ENCODE assay signal across 20 cellular contexts in the genomic region with DNA sequence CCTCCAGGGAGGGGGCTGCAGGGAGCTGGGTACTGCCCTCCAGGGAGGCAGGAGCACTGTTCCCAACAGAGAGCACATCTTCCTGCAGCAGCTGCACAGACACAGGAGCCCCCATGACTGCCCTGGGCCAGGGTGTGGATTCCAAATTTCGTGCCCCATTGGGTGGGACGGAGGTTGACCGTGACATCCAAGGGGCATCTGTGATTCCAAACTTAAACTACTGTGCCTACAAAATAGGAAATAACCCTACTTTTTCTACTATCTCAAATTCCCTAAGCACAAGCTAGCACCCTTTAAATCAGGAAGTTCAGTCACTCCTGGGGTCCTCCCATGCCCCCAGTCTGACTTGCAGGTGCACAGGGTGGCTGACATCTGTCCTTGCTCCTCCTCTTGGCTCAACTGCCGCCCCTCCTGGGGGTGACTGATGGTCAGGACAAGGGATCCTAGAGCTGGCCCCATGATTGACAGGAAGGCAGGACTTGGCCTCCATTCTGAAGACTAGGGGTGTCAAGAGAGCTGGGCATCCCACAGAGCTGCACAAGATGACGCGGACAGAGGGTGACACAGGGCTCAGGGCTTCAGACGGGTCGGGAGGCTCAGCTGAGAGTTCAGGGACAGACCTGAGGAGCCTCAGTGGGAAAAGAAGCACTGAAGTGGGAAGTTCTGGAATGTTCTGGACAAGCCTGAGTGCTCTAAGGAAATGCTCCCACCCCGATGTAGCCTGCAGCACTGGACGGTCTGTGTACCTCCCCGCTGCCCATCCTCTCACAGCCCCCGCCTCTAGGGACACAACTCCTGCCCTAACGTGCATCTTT. TPM values are rescaled to one million over a fixed set of nuclear protein-coding genes. Genes with fewer than 3 reads are reported as not detected.
DNase-seq lines count a peak whose midpoint lies in the region; ATAC-seq, FAIRE-seq and TF ChIP-seq lines count a peak whose summit lies in the region.
"Had no signal": no experiment of that assay in that cellular context is flagged by ENCODE, and none has a peak within 500 bp of the region (broad histone marks: within the 10 kb centered on the region; RNA-seq: fewer than 3 reads in every experiment).

No MANE protein-coding gene starts in this region.

- CTCF ChIA-PET in OCI-LY7 (lab: Charles Lee; ENCODE audit: unreplicated experiment) (no interaction called here), WTC11 (lab: Charles Lee) (interaction anchor here (0.8 to 5.8 kb wide), 20 partner anchors 10 to 252 kb away, joined by 3 to 69 read pairs (median 6); partner anchors contain the start of gene CEACAM7)

- H3K9me2 ChIP-seq in OCI-LY7 (ENCODE audit: insufficient read depth, low read length): no peaks in the 10 kb centered on the region

- no peak overlapping the region for H3K27ac ChIP-seq in coronary artery
- peak overlapping the region in 3 of 4 donors; percentile 22 to 87 (median 78) for H3K27ac ChIP-seq in pancreas
- H3K27ac ChIP-seq in OCI-LY7 (ENCODE audit: low read depth, low read length, poor library complexity, severe bottlenecking): no peak overlapping the region

- H3K4me1 ChIP-seq in pancreas (peaks cover 0 to 14% (median 4%) of the 10 kb centered on the region in 3 donors), OCI-LY7 (ENCODE audit: insufficient read depth, low read length, poor library complexity, severe bottlenecking) (no peaks in the 10 kb centered on the region)

- intact Hi-C loops in natural killer cell (cut with micrococcal nuclease): no loop called here
- intact Hi-C loops in pancreas (cut with DNase I): no loop called here
- intact Hi-C loops in OCI-LY7 (cut with micrococcal nuclease; ENCODE audit: unreplicated experiment): no loop called here

- no peaks in the 10 kb centered on the region for H4K20me1 ChIP-seq in OCI-LY7 (ENCODE audit: insufficient read depth, low read length)

- H3K27me3 Mint-ChIP-seq in natural killer cell (ENCODE audit: low read depth in 2 of 2) (peaks cover 12 to 22% of the 10 kb centered on the region in 2 donors), WTC11 (ENCODE audit: low read depth) (peaks cover 10% of the 10 kb centered on the region)
- peaks cover 2 to 20% of the 10 kb centered on the region in 2 donors for H3K27me3 Mint-ChIP-seq in natural killer cell treated with Interleukin-12 subunit alpha and Interleukin-12 subunit beta and Interleukin-15 and Interleukin-18, amount 100 ng/mL, for 72 hours

- POLR2A ChIA-PET in OCI-LY7 (lab: Charles Lee) (no interaction called here), WTC11 (lab: Charles Lee) (no interaction called here)

- H3K79me2 ChIP-seq in OCI-LY7 (ENCODE audit: insufficient read depth, low read depth, low read length): no peaks in the 10 kb centered on the region

- H3K4me3 Mint-ChIP-seq in natural killer cell: no peak overlapping the region
- no peak overlapping the region for H3K4me3 Mint-ChIP-seq in natural killer cell treated with Interleukin-12 subunit alpha and Interleukin-12 subunit beta and Interleukin-15 and Interleukin-18, amount 100 ng/mL, for 72 hours
- H3K4me3 Mint-ChIP-seq in WTC11: no peak overlapping the region
- H3K4me3 Mint-ChIP-seq: CD4-positive, CD25-positive, alpha-beta regulatory T cell had no signal

- WGBS in pancreas, 2 donors: 50 to 76% methylated on average over 13 of the region's 13 CpGs

- TF ChIP-seq CTCF in natural killer cell (IDR thresholded peaks at IDR 0.05) (no peak), coronary artery (IDR thresholded peaks at IDR 0.05) (no peak), pancreas (IDR thresholded peaks at IDR 0.05) (no peak), OCI-LY7 (conservative IDR thresholded peaks at IDR 0.05; ENCODE audit: low read length) (no peak), WTC11 (IDR thresholded peaks at IDR 0.05) (no peak)

- H2AFZ ChIP-seq in OCI-LY7 (ENCODE audit: low read length): no peak overlapping the region

- H3K36me3 ChIP-seq in pancreas (no peaks in the 10 kb centered on the region), OCI-LY7 (ENCODE audit: insufficient read depth, low read length) (no peaks in the 10 kb centered on the region)

- H3K4me3 ChIP-seq in coronary artery (no peak overlapping the region), pancreas (no peak overlapping the region), OCI-LY7 (ENCODE audit: low read depth, low read length, poor library complexity, severe bottlenecking) (no peak overlapping the region)
- H3K4me3 ChIP-seq: GM12878 had no signal

- H3K27ac Mint-ChIP-seq in natural killer cell: no peak overlapping the region
- no peak overlapping the region for H3K27ac Mint-ChIP-seq in natural killer cell treated with Interleukin-12 subunit alpha and Interleukin-12 subunit beta and Interleukin-15 and Interleukin-18, amount 100 ng/mL, for 72 hours
- H3K27ac Mint-ChIP-seq in WTC11: no peak overlapping the region
- H3K27ac Mint-ChIP-seq: CD4-positive, CD25-positive, alpha-beta regulatory T cell had no signal

- no peak overlapping the region for H3K4me2 ChIP-seq in OCI-LY7 (ENCODE audit: low read length)

- no peaks in the 10 kb centered on the region for H3K9me3 Mint-ChIP-seq in natural killer cell
- no peaks in the 10 kb centered on the region for H3K9me3 Mint-ChIP-seq in natural killer cell treated with Interleukin-12 subunit alpha and Interleukin-12 subunit beta and Interleukin-15 and Interleukin-18, amount 100 ng/mL, for 72 hours
- no peaks in the 10 kb centered on the region for H3K9me3 Mint-ChIP-seq in WTC11
- H3K9me3 Mint-ChIP-seq: CD4-positive, CD25-positive, alpha-beta regulatory T cell had no signal

- no peak for FAIRE-seq in pancreas (lab: Jason Lieb, UNC)
- FAIRE-seq: GM12878 had no signal

- ATAC-seq in natural killer cell (no peak), pancreas (no peak), GM21367 (IDR thresholded peaks at IDR 0.05; ENCODE audit: unreplicated experiment) (no peak), WTC11 (no peak), GM21423 (IDR thresholded peaks at IDR 0.05; ENCODE audit: unreplicated experiment) (no peak)
- ATAC-seq in natural killer cell treated with Interleukin-12 subunit alpha and Interleukin-12 subunit beta and Interleukin-15 and Interleukin-18, amount 100 ng/mL, for 72 hours: no peak
- ATAC-seq: GM12878, HCT116 had no signal

- H3K9me3 ChIP-seq in pancreas: no peaks in the 10 kb centered on the region
- H3K9me3 ChIP-seq in OCI-LY7 (ENCODE audit: low read length): no peaks in the 10 kb centered on the region

- H3K27me3 ChIP-seq in pancreas: no peaks in the 10 kb centered on the region

- no peaks in the 10 kb centered on the region for H3K4me1 Mint-ChIP-seq in natural killer cell
- no peaks in the 10 kb centered on the region for H3K4me1 Mint-ChIP-seq in natural killer cell treated with Interleukin-12 subunit alpha and Interleukin-12 subunit beta and Interleukin-15 and Interleukin-18, amount 100 ng/mL, for 72 hours (ENCODE audit: low read depth in 2 of 2)
- no peaks in the 10 kb centered on the region for H3K4me1 Mint-ChIP-seq in WTC11
- H3K4me1 Mint-ChIP-seq: CD4-positive, CD25-positive, alpha-beta regulatory T cell had no signal

- BruUV-seq in OCI-LY7 (replicated peaks; lab: Mats Ljungman, UMichigan): no TSS peak

- DNase-seq in natural killer cell (peak; percentile 12), coronary artery (ENCODE audit: low spot score) (peak; percentile 33), pancreas (peak in 1 of 6 donors; percentile 20), OCI-LY7 (ENCODE audit: low spot score) (no peak), WTC11 (ENCODE audit: low spot score) (no peak)
- DNase-seq in natural killer cell treated with Interleukin-12 subunit alpha and Interleukin-12 subunit beta and Interleukin-15 and Interleukin-18, amount 100 ng/mL, for 72 hours (ENCODE audit: low spot score): no peak
- DNase-seq: ACHN; CD4-positive, CD25-positive, alpha-beta regulatory T cell; DMS53; MV-4-11; NCI-H1417 treated with DMSO at 0.1 percent for 48 hours; NCI-H2029; NCI-H510A had no signal

- H3K36me3 Mint-ChIP-seq in natural killer cell (no peaks in the 10 kb centered on the region), WTC11 (no peaks in the 10 kb centered on the region)
- no peaks in the 10 kb centered on the region for H3K36me3 Mint-ChIP-seq in natural killer cell treated with Interleukin-12 subunit alpha and Interleukin-12 subunit beta and Interleukin-15 and Interleukin-18, amount 100 ng/mL, for 72 hours
- H3K36me3 Mint-ChIP-seq: CD4-positive, CD25-positive, alpha-beta regulatory T cell had no signal

TF ChIP-seq in WTC11, 78 proteins besides CTCF, POLR2A, EP300 and RAD21 (continues in another document):
- TF ChIP-seq ETV6 (CRISPR knock-in tag; IDR thresholded peaks at IDR 0.05): no peak
- no peak for TF ChIP-seq EMX1 (CRISPR knock-in tag; IDR thresholded peaks at IDR 0.05)
- no peak for TF ChIP-seq HMGA2 (CRISPR knock-in tag; IDR thresholded peaks at IDR 0.05)

RNA-seq across cellular contexts. Expression of gene CEACAM5, which starts 7.8 kb away (rescaled TPM):
- total RNA-seq in natural killer cell (not detected), pancreas (1 to 10 TPM in 1 of 6 donors, under 1 TPM in 2, not detected in 3; 0.12 to 5.8 (median 0.32) TPM), OCI-LY7 (2022) (not detected in 2 replicates), WTC11 (2021) (0.23 to 1.3 TPM (median 0.46 TPM) in 3 replicates)
- not detected for total RNA-seq in natural killer cell treated with Interleukin-12 subunit alpha and Interleukin-12 subunit beta and Interleukin-15 and Interleukin-18, amount 100 ng/mL, for 72 hours
- under 1 TPM; 0.02 to 0.30 TPM for polyA plus RNA-seq in pancreas
- not detected in 2 replicates for total RNA-seq in OCI-LY7 (2014; rRNA removed; shearing (Covaris generic))
- total RNA-seq: CD4-positive, CD25-positive, alpha-beta regulatory T cell; G401; HT1080; RPMI7951 had no signal
- polyA plus RNA-seq: CD4-positive, CD25-positive, alpha-beta regulatory T cell; GM12878 had no signal

RNA-seq across cellular contexts. Expression of gene CEACAM7, which starts 12.5 kb away (rescaled TPM):
- not detected for total RNA-seq in natural killer cell
- not detected for total RNA-seq in natural killer cell treated with Interleukin-12 subunit alpha and Interleukin-12 subunit beta and Interleukin-15 and Interleukin-18, amount 100 ng/mL, for 72 hours
- total RNA-seq in pancreas: 1 to 10 TPM; 1.5 to 6.4 (median 2.6) TPM
- 1 to 10 TPM; 1.2 to 3.8 TPM for polyA plus RNA-seq in pancreas
- total RNA-seq in OCI-LY7 (2014; rRNA removed; shearing (Covaris generic)): not detected in 2 replicates
- not detected in 2 replicates for total RNA-seq in OCI-LY7 (2022)
- 0.15 to 0.21 TPM (median 0.18 TPM) in 3 replicates for total RNA-seq in WTC11 (2021)
- total RNA-seq: CD4-positive, CD25-positive, alpha-beta regulatory T cell; G401; GM12878; HT1080; RPMI7951 had no signal
- polyA plus RNA-seq: CD4-positive, CD25-positive, alpha-beta regulatory T cell; GM12878 had no signal

RNA-seq across cellular contexts. Expression of gene CEACAM6, which starts 54.7 kb away (rescaled TPM):
- total RNA-seq in natural killer cell: not detected
- total RNA-seq in natural killer cell treated with Interleukin-12 subunit alpha and Interleukin-12 subunit beta and Interleukin-15 and Interleukin-18, amount 100 ng/mL, for 72 hours: not detected
- 1 to 10 TPM; 3.6 to 9.0 (median 8.0) TPM for total RNA-seq in pancreas
- polyA plus RNA-seq in pancreas: 1 to 10 TPM in 1 of 2 donors, under 1 TPM in 1; 0.68 to 1.7 TPM
- not detected in 2 replicates for total RNA-seq in OCI-LY7 (2014; rRNA removed; shearing (Covaris generic))
- not detected in 2 replicates for total RNA-seq in OCI-LY7 (2022)
- total RNA-seq in WTC11 (2021): 0.37 to 0.53 TPM (median 0.41 TPM) in 3 replicates
- total RNA-seq: CD4-positive, CD25-positive, alpha-beta regulatory T cell; G401; HT1080; RPMI7951 had no signal
- polyA plus RNA-seq: CD4-positive, CD25-positive, alpha-beta regulatory T cell; GM12878 had no signal

Comparison
In these comparisons a context has a peak if more than half of its experiments do, and no peak if none do; other contexts are left out.
1. DNase-seq: peak in natural killer cell (single experiment) and coronary artery (single experiment); none in natural killer cell treated with Interleukin-12 subunit alpha and Interleukin-12 subunit beta and Interleukin-15 and Interleukin-18, amount 100 ng/mL, for 72 hours (single experiment), OCI-LY7 (single experiment) and WTC11 (single experiment).
2. H3K27ac ChIP-seq: peak in pancreas (3 of 4); none in coronary artery (0 of 2) and OCI-LY7 (single experiment).